23 cellular contexts compared by ENCODE assay signal in genomic region chr20:17314262-17314661, GRCh38.
"Had no signal": no experiment of that assay in that cellular context is flagged by ENCODE, and none has a peak within 500 bp of the region (broad histone marks: within the 10 kb centered on the region; RNA-seq: fewer than 3 reads in every experiment).

No MANE protein-coding gene starts in this region.

- H3K4me2 ChIP-seq: KMS-11 had no signal

- H3K4me1 Mint-ChIP-seq: activated naive CD4-positive, alpha-beta T cell treated with anti-CD3 and anti-CD28 coated beads, Interleukin-2, amount 10 ng/mL, durations not matched to agents 7 days and 5 days; activated naive CD8-positive, alpha-beta T cell treated with anti-CD3 and anti-CD28 coated beads, Interleukin-2, amount 10 ng/mL, durations not matched to agents 7 days and 5 days; central memory CD8-positive, alpha-beta T cell had no signal

- H3K27ac Mint-ChIP-seq: activated CD8-positive, alpha-beta T cell treated with anti-CD3 and anti-CD28 coated beads for 36 hours; activated naive CD4-positive, alpha-beta T cell treated with anti-CD3 and anti-CD28 coated beads, Interleukin-2, amount 10 ng/mL, durations not matched to agents 7 days and 5 days; activated naive CD8-positive, alpha-beta T cell treated with anti-CD3 and anti-CD28 coated beads, Interleukin-2, amount 10 ng/mL, durations not matched to agents 7 days and 5 days; activated T-cell treated with anti-CD3 and anti-CD28 coated beads, Interleukin-2, amount 50 U/mL, for 72 hours; activated T-helper 2 cell treated with anti-CD3 and anti-CD28 coated beads, Interferon-gamma antibody, Interleukin-2, Interleukin-4, amounts not matched to agents 10 μg/mL and 5 μg/mL and 100 μg/mL, durations not matched to agents 14 hours and 24 hours and 36 hours; T-helper 1 cell treated with Interleukin-12 subunit alpha and Interleukin-12 subunit beta and Interleukin-4 antibody, amounts not matched to agents 30 μg/mL and 1 μg/mL, for 36 hours had no signal

- H3K4me3 ChIP-seq: MG63, SJSA1 had no signal

- H3K9me3 ChIP-seq: MG63, SJSA1 had no signal

- DNase-seq: activated CD4-positive, alpha-beta T cell treated with anti-CD3 and anti-CD28 coated beads for 4 hours; activated CD8-positive, alpha-beta memory T cell treated with anti-CD3 and anti-CD28 coated beads, Interleukin-2, amount 50 U/mL, for 4 hours; activated CD8-positive, alpha-beta T cell treated with anti-CD3 and anti-CD28 coated beads for 36 hours; activated gamma-delta T cell treated with Interleukin-2 at 50 U/mL for 16 hours; activated naive CD4-positive, alpha-beta T cell treated with anti-CD3 and anti-CD28 coated beads, Interleukin-2, amount 10 ng/mL, durations not matched to agents 7 days and 5 days; activated naive CD8-positive, alpha-beta T cell treated with anti-CD3 and anti-CD28 coated beads, Interleukin-2, amount 10 ng/mL, durations not matched to agents 7 days and 5 days; activated T-cell treated with anti-CD3 and anti-CD28 coated beads, Interleukin-2, amount 50 U/mL, for 72 hours; aorta; MG63; MV-4-11; NCI-H1105; NCI-H1436; NCI-H187; NCI-H2081; NCI-H2171 treated with DMSO at 0.1 percent for 48 hours; NCI-H226; PC-3; SHP77 had no signal

- H3K4me3 Mint-ChIP-seq: activated CD8-positive, alpha-beta T cell treated with anti-CD3 and anti-CD28 coated beads for 36 hours; activated naive CD4-positive, alpha-beta T cell treated with anti-CD3 and anti-CD28 coated beads, Interleukin-2, amount 10 ng/mL, durations not matched to agents 7 days and 5 days; activated naive CD8-positive, alpha-beta T cell treated with anti-CD3 and anti-CD28 coated beads, Interleukin-2, amount 10 ng/mL, durations not matched to agents 7 days and 5 days; activated T-cell treated with anti-CD3 and anti-CD28 coated beads, Interleukin-2, amount 50 U/mL, for 72 hours; central memory CD8-positive, alpha-beta T cell; T-helper 1 cell treated with Interleukin-12 subunit alpha and Interleukin-12 subunit beta and Interleukin-4 antibody, amounts not matched to agents 30 μg/mL and 1 μg/mL, for 36 hours had no signal

- H3K36me3 ChIP-seq: MG63, SJSA1 had no signal

- H3K4me1 ChIP-seq: SJSA1 had no signal

- H3K9me3 Mint-ChIP-seq: activated CD8-positive, alpha-beta T cell treated with anti-CD3 and anti-CD28 coated beads for 36 hours; activated naive CD4-positive, alpha-beta T cell treated with anti-CD3 and anti-CD28 coated beads, Interleukin-2, amount 10 ng/mL, durations not matched to agents 7 days and 5 days; activated naive CD8-positive, alpha-beta T cell treated with anti-CD3 and anti-CD28 coated beads, Interleukin-2, amount 10 ng/mL, durations not matched to agents 7 days and 5 days; activated T-helper 2 cell treated with anti-CD3 and anti-CD28 coated beads, Interferon-gamma antibody, Interleukin-2, Interleukin-4, amounts not matched to agents 10 μg/mL and 5 μg/mL and 100 μg/mL, durations not matched to agents 14 hours and 24 hours and 36 hours; central memory CD8-positive, alpha-beta T cell; T-helper 1 cell treated with Interleukin-12 subunit alpha and Interleukin-12 subunit beta and Interleukin-4 antibody, amounts not matched to agents 30 μg/mL and 1 μg/mL, for 36 hours had no signal

- H3K27me3 ChIP-seq: MG63 had no signal

- H3K27ac ChIP-seq: KMS-11, SJSA1 had no signal

- H3K9ac ChIP-seq: KMS-11 had no signal

- H3K36me3 Mint-ChIP-seq: activated naive CD4-positive, alpha-beta T cell treated with anti-CD3 and anti-CD28 coated beads, Interleukin-2, amount 10 ng/mL, durations not matched to agents 7 days and 5 days; activated naive CD8-positive, alpha-beta T cell treated with anti-CD3 and anti-CD28 coated beads, Interleukin-2, amount 10 ng/mL, durations not matched to agents 7 days and 5 days had no signal
